In the genomic region with DNA sequence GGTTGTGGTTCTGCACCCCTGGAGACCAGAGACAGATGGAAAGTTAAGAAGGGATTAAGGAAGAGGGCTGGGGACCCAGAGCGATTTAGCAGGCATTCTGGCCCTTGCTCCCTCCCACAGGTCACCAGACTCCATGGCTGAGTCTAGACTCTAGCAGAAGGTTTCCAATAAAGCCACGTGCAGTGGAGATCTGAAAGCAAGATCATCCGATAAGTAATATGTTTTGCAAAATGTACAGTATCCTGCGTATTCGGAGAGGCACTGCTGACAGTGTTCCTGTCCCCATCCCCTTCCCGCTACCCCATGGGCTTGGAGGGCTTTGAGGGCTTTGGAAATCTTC, we compare ENCODE assay signal across 8 cellular contexts. TPM values are rescaled to one million over a fixed set of nuclear protein-coding genes. Genes with fewer than 3 reads are reported as not detected.
DNase-seq lines count a peak whose midpoint lies in the region; ATAC-seq and TF ChIP-seq lines count a peak whose summit lies in the region.

No MANE protein-coding gene starts in this region.

- H3K4me3 ChIP-seq in DOHH2 (ENCODE audit: low read length), result peak overlapping the region; percentile 77
- peak overlapping the region; percentile 75 for H3K4me3 ChIP-seq in OCI-LY1 (ENCODE audit: low read depth, low read length, poor library complexity, severe bottlenecking)
- H3K4me3 ChIP-seq in epithelial cell of esophagus (ENCODE audit: low read length), result peak overlapping the region; percentile 21

- H3F3A ChIP-seq in DOHH2 (ENCODE audit: control insufficient read depth, insufficient read depth) (no peaks in the 10 kb centered on the region), OCI-LY1 (ENCODE audit: insufficient read depth, low read length) (no peaks in the 10 kb centered on the region)

- no peak for DNase-seq in epithelial cell of esophagus (ENCODE audit: low read depth)
- DNase-seq in omental fat pad (ENCODE audit: low spot score), result no peak
- no peak for DNase-seq in activated effector memory CD4-positive, alpha-beta T cell treated with Interleukin-2 at 50 U/mL for 16 hours
- DNase-seq in hypothalamus (lab: John Stamatoyannopoulos, UW), result no peak
- DNase-seq in NAMALWA (ENCODE audit: low spot score), result no peak

- peak overlapping the region; percentile 62; the same call in 1 of the 2 replicates for H3K9ac ChIP-seq in OCI-LY1 (ENCODE audit: low read length)

- H3K9me2 ChIP-seq in DOHH2 (replicated peaks; ENCODE audit: control insufficient read depth, low read length) (no peaks in the 10 kb centered on the region), OCI-LY1 (ENCODE audit: low read depth, low read length) (no peaks in the 10 kb centered on the region)

- peaks cover 28% of the 10 kb centered on the region for H3K4me1 ChIP-seq in DOHH2 (ENCODE audit: control insufficient read depth, low read length)
- peaks cover 33% of the 10 kb centered on the region for H3K4me1 ChIP-seq in OCI-LY1 (ENCODE audit: insufficient read depth, low read length, severe bottlenecking)

- no peak overlapping the region for H2AFZ ChIP-seq in OCI-LY1 (ENCODE audit: low read length)

- TF ChIP-seq CTCF in DOHH2 (IDR thresholded peaks at IDR 0.05; ENCODE audit: low read depth, low read length, poor library complexity, severe bottlenecking) (no peak), OCI-LY1 (IDR thresholded peaks at IDR 0.05; ENCODE audit: low read length) (no peak), epithelial cell of esophagus (IDR thresholded peaks at IDR 0.05; ENCODE audit: insufficient read depth, low read depth, low read length, missing control alignments) (no peak), omental fat pad (IDR thresholded peaks at IDR 0.05) (no peak)

- H3K27me3 ChIP-seq in DOHH2 (ENCODE audit: control insufficient read depth, low read length) (peaks cover 29% of the 10 kb centered on the region), OCI-LY1 (ENCODE audit: insufficient read depth, low read length) (no peaks in the 10 kb centered on the region)

- H3K36me3 ChIP-seq in DOHH2 (ENCODE audit: control insufficient read depth, low read length) (no peaks in the 10 kb centered on the region), OCI-LY1 (ENCODE audit: insufficient read depth, low read length) (no peaks in the 10 kb centered on the region)

- peak overlapping the region; percentile 87 for H3K4me2 ChIP-seq in DOHH2 (ENCODE audit: low read length)
- H3K4me2 ChIP-seq in OCI-LY1 (ENCODE audit: low read length), result peak overlapping the region; percentile 74

- no peak overlapping the region for H3K27ac ChIP-seq in DOHH2 (ENCODE audit: low read depth, low read length)
- H3K27ac ChIP-seq in OCI-LY1 (ENCODE audit: low read depth, low read length, poor library complexity, severe bottlenecking), result no peak overlapping the region

- peak; percentile 9 for ATAC-seq in omental fat pad (ENCODE audit: low FRiP score)
- ATAC-seq in GM21447 (IDR thresholded peaks at IDR 0.05; ENCODE audit: unreplicated experiment), result no peak

- H4K20me1 ChIP-seq in DOHH2 (ENCODE audit: control insufficient read depth, insufficient read depth, low read depth, low read length) (no peaks in the 10 kb centered on the region), OCI-LY1 (ENCODE audit: insufficient read depth, low read length) (no peaks in the 10 kb centered on the region)

- no peaks in the 10 kb centered on the region for H3K9me3 ChIP-seq in DOHH2 (ENCODE audit: control insufficient read depth, insufficient read depth, low read length)
- H3K9me3 ChIP-seq in OCI-LY1 (ENCODE audit: low read length), result no peaks in the 10 kb centered on the region

- no peaks in the 10 kb centered on the region for H3K79me2 ChIP-seq in DOHH2 (ENCODE audit: control insufficient read depth, low read length)
- peaks cover 20% of the 10 kb centered on the region for H3K79me2 ChIP-seq in OCI-LY1 (ENCODE audit: insufficient read depth, low read length)

RNA-seq across cellular contexts. Expression of a gene that starts 0.5 kb away (rescaled TPM):
- total RNA-seq in omental fat pad, result 10 to 100 TPM in 3 of 4 donors, 1 to 10 TPM in 1; 3.3 to 19.3 (median 14.7) TPM

Comparison
In these comparisons a context has a peak if more than half of its experiments do, and no peak if none do; other contexts are left out.
1. H3K4me3 ChIP-seq: peak in every context shown above with its lines; median percentile 77 in DOHH2; 75 in OCI-LY1; 21 in epithelial cell of esophagus.